ENCODE assay signal across 8 cellular contexts in genomic region chr6:80106418-80107235, GRCh38. TPM values are rescaled to one million over a fixed set of nuclear protein-coding genes. Genes with fewer than 3 reads are reported as not detected.
A peak's percentile ranks its signal among the peaks of the same experiment; 100 is the strongest.
DNase-seq lines count a peak whose midpoint lies in the region; ATAC-seq and TF ChIP-seq lines count a peak whose summit lies in the region.

BCKDHB (plus strand) TSS chr6:80106671; CDS start chr6:80106694, 23 bp downstream.

- peak within 1 kb of the TSS; percentile 98 for H2AFZ ChIP-seq in smooth muscle cell (ENCODE audit: low read depth)

- H3K36me3 ChIP-seq in smooth muscle cell (ENCODE audit: low read depth) = no peaks in the 10 kb centered on the region

- no peaks in the 10 kb centered on the region for H3K9me3 Mint-ChIP-seq in WTC11

- no peaks in the 10 kb centered on the region for H3F3A ChIP-seq in smooth muscle cell (ENCODE audit: low read depth)

- peaks cover 3% of the 10 kb centered on the region; the same call in 1 of the 2 replicates for H3K36me3 Mint-ChIP-seq in WTC11

- H3K4me2 ChIP-seq in smooth muscle cell = peak within 1 kb of the TSS; percentile 99

- peak within 1 kb of the TSS; percentile 78 for H3K4me3 ChIP-seq in AG04450 (ENCODE audit: low read depth, low read length)
- H3K4me3 ChIP-seq in smooth muscle cell = peak within 1 kb of the TSS; percentile 82

- H3K79me2 ChIP-seq in smooth muscle cell (ENCODE audit: low read depth) = peaks cover 11% of the 10 kb centered on the region

- WGBS in smooth muscle cell (ENCODE audit: low lambda C conversion rate) = under 1% methylated on average over 56 of the region's 56 CpGs

- peak within 1 kb of the TSS; percentile 97 for H3K27ac Mint-ChIP-seq in WTC11

- H3K27me3 Mint-ChIP-seq in WTC11 (ENCODE audit: low read depth) = peaks cover 11% of the 10 kb centered on the region

- peak within 1 kb of the TSS; percentile 58 for H3K9ac ChIP-seq in smooth muscle cell (ENCODE audit: low read depth)

- H3K27ac ChIP-seq in AG04450 (ENCODE audit: low read depth, low read length) (peak within 1 kb of the TSS; percentile 59), caudate nucleus (ENCODE audit: low read depth, low read length) (peak within 1 kb of the TSS; percentile 79), smooth muscle cell (ENCODE audit: low read depth) (peak within 1 kb of the TSS; percentile 26)

- DNase-seq in AG04450 (ENCODE audit: low read depth, low spot score) (peak; percentile 93), NCI-H226 (peak; percentile 97), WTC11 (ENCODE audit: low spot score) (peak; percentile 99), caudate nucleus (lab: John Stamatoyannopoulos, UW) (peak; percentile 82 to 99 (median 97)), iPS-NIHi7 (ENCODE audit: extremely low spot score) (peak; percentile 99), smooth muscle cell (lab: John Stamatoyannopoulos, UW; ENCODE audit: unreplicated experiment) (peak; percentile 85)

- peaks cover 33% of the 10 kb centered on the region for H3K4me1 Mint-ChIP-seq in WTC11

- H4K20me1 ChIP-seq in smooth muscle cell (ENCODE audit: low read depth) = no peaks in the 10 kb centered on the region

- H3K4me1 ChIP-seq in smooth muscle cell (ENCODE audit: low read depth) = peaks cover 4% of the 10 kb centered on the region

- H3K9me3 ChIP-seq in AG04450 (ENCODE audit: control insufficient read depth, insufficient read depth, low read length) = no peaks in the 10 kb centered on the region
- H3K9me3 ChIP-seq in smooth muscle cell (replicated peaks; ENCODE audit: low read depth) = no peaks in the 10 kb centered on the region

- CTCF ChIA-PET in AG04450 (lab: Charles Lee) = interaction anchor here (1.3 to 2.0 kb wide), 4 partner anchors 107 to 237 kb away, joined by 3 to 10 read pairs (median 5); no protein-coding TSS in a partner anchor
- CTCF ChIA-PET in WTC11 (lab: Charles Lee) = interaction anchor here (0.6 to 1.5 kb wide), 5 partner anchors 157 to 1497 kb away, joined by 3 to 9 read pairs (median 6); no protein-coding TSS in a partner anchor

- TF ChIP-seq CTCF in AG04450 (IDR thresholded peaks at IDR 0.05; ENCODE audit: low read depth, low read length) (no peak), WTC11 (IDR thresholded peaks at IDR 0.05) (no peak), smooth muscle cell (IDR thresholded peaks at IDR 0.05; ENCODE audit: borderline replicate concordance, insufficient read depth, poor library complexity, severe bottlenecking) (no peak)

- POLR2A ChIA-PET in AG04450 (lab: Yijun Ruan, JAX) (interaction anchor here (0.6 to 1.3 kb wide), 3 partner anchors 20 to 108 kb away, joined by 3 read pairs; no protein-coding TSS in a partner anchor), WTC11 (lab: Charles Lee) (interaction anchor here (0.6 to 1.0 kb wide), 4 partner anchors 14 to 417 kb away, joined by 3 to 8 read pairs (median 4); partner anchors contain the start of gene TTK)

- peak within 1 kb of the TSS; percentile 98 for H3K4me3 Mint-ChIP-seq in WTC11

- H3K27me3 ChIP-seq in AG04450 (ENCODE audit: control insufficient read depth, insufficient read depth, low read length) (no peaks in the 10 kb centered on the region), smooth muscle cell (ENCODE audit: low read depth) (no peaks in the 10 kb centered on the region)

- peak; percentile 99 for ATAC-seq in GM18909 (IDR thresholded peaks at IDR 0.05; ENCODE audit: poor library complexity, unreplicated experiment)
- peak; percentile 99 for ATAC-seq in HG03175 (IDR thresholded peaks at IDR 0.05; ENCODE audit: unreplicated experiment)
- peak; percentile 98 for ATAC-seq in WTC11

TF ChIP-seq in WTC11, 78 proteins besides CTCF, POLR2A, EP300 and RAD21 (continues in another document):
- TF ChIP-seq ETV6 (CRISPR knock-in tag; IDR thresholded peaks at IDR 0.05) (peak; percentile 78; the same call in 1 of the 2 replicates), TEAD1 (CRISPR knock-in tag; IDR thresholded peaks at IDR 0.05) (peak; percentile 88), MAX (CRISPR knock-in tag; IDR thresholded peaks at IDR 0.05) (peak; percentile 70), NR2C2 (CRISPR knock-in tag; IDR thresholded peaks at IDR 0.05) (no peak), ATF2 (CRISPR knock-in tag; IDR thresholded peaks at IDR 0.05; ENCODE audit: borderline replicate concordance, low read depth) (no peak), ZNF317 (CRISPR knock-in tag; IDR thresholded peaks at IDR 0.05; ENCODE audit: borderline replicate concordance, low read depth) (0 out of 2 replicates have a peak, but pooled peaks have one; percentile 19), TP53 (CRISPR knock-in tag; IDR thresholded peaks at IDR 0.05) (peak; percentile 81; the same call in 1 of the 2 replicates), E2F1 (CRISPR knock-in tag; IDR thresholded peaks at IDR 0.05) (peak; percentile 84; the same call in 1 of the 2 replicates), E2F5 (CRISPR knock-in tag; IDR thresholded peaks at IDR 0.05) (peak; percentile 85; the same call in 1 of the 2 replicates), MYBL2 (CRISPR knock-in tag; IDR thresholded peaks at IDR 0.05) (peak; percentile 67; the same call in 1 of the 2 replicates), JAZF1 (CRISPR knock-in tag; IDR thresholded peaks at IDR 0.05) (no peak), USF2 (CRISPR knock-in tag; IDR thresholded peaks at IDR 0.05) (peak; percentile 41; the same call in 1 of the 2 replicates), ZBTB21 (CRISPR knock-in tag; IDR thresholded peaks at IDR 0.05; ENCODE audit: borderline replicate concordance) (peak; percentile 51; the same call in 1 of the 2 replicates)

RNA-seq across cellular contexts. Expression of gene BCKDHB, which starts in this region (rescaled TPM):
- polyA plus RNA-seq in AG04450 (2011; rRNA removed) = 16.3 and 21.3 TPM in 2 replicates
- 7.9 and 13.8 TPM in 2 replicates for polyA minus RNA-seq in AG04450 (2011; rRNA and poly(A)+ RNA removed)
- total RNA-seq in WTC11 (2021) = 24.3 to 30.0 TPM (median 27.5 TPM) in 3 replicates
- total RNA-seq in smooth muscle cell = 16.1 and 19.7 TPM in 2 replicates
- 10.2 and 11.4 TPM in 2 replicates for polyA plus RNA-seq in smooth muscle cell

Comparison
In these comparisons a context has a peak if more than half of its experiments do, and no peak if none do; other contexts are left out.
1. Peak in every context shown above with its lines: DNase-seq, ATAC-seq, H3K4me3 ChIP-seq and H3K27ac ChIP-seq.
2. H3K27ac ChIP-seq: peak in every context shown above with its lines; median percentile 79 in caudate nucleus; 59 in AG04450; 26 in smooth muscle cell.